ENCODE assay signal across 10 cellular contexts in the genomic region with DNA sequence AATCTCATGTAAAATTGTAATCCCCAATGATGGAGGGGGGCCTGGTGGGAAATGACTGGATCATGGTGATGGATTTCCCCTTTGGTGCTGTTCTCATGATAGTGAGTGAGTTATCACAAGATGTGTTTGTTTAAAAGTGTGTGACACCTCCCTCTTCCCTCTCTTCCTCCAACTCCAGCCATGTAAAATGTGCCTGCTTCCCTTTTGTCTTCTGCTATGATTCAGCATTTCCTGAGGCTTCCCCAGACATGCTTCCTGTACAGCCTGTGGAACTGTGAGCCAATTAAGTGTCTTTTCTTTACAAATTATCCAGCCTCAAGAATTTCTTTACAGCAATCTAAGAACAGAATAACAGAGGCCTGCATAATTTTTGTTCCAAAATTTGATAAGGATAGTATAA.
A peak's percentile ranks its signal among the peaks of the same experiment; 100 is the strongest.
DNase-seq lines count a peak whose midpoint lies in the region; ATAC-seq and TF ChIP-seq lines count a peak whose summit lies in the region.
"Had no signal": no experiment of that assay in that cellular context is flagged by ENCODE, and none has a peak within 500 bp of the region (broad histone marks: within the 10 kb centered on the region; RNA-seq: fewer than 3 reads in every experiment).

No MANE protein-coding gene starts in this region.

- H3K9me3 ChIP-seq in right atrium auricular region (no peaks in the 10 kb centered on the region), left ventricle myocardium inferior (replicated peaks) (peaks cover 20% of the 10 kb centered on the region), subcutaneous abdominal adipose tissue (ENCODE audit: control insufficient read depth in 5 of 5, low read length in 5 of 5) (no peaks in the 10 kb centered on the region)
- H3K9me3 ChIP-seq: pancreas had no signal

- POLR2A ChIA-PET in activated CD8-positive, alpha-beta T cell treated with anti-CD3 and anti-CD28 coated beads for 36 hours (lab: Charles Lee), result no interaction called here

- ATAC-seq in Right ventricle myocardium inferior (peak; percentile 37), HG03196 (IDR thresholded peaks at IDR 0.05; ENCODE audit: unreplicated experiment) (no peak)
- ATAC-seq in activated CD8-positive, alpha-beta T cell treated with anti-CD3 and anti-CD28 coated beads for 36 hours, result no peak

- peaks cover 0 to 12% of the 10 kb centered on the region in 2 donors for H3K4me1 ChIP-seq in right atrium auricular region
- peaks cover 29% of the 10 kb centered on the region for H3K4me1 ChIP-seq in left ventricle myocardium inferior
- H3K4me1 ChIP-seq in subcutaneous abdominal adipose tissue (ENCODE audit: control insufficient read depth in 5 of 5, insufficient read depth in 5 of 5, low read length in 5 of 5), result peaks cover 0 to 15% (median 6%) of the 10 kb centered on the region in 5 donors
- H3K4me1 ChIP-seq: pancreas had no signal

- intact Hi-C loops in Right ventricle myocardium inferior (cut with DNase I), result no loop called here
- intact Hi-C loops in activated CD8-positive, alpha-beta T cell treated with anti-CD3 and anti-CD28 coated beads for 36 hours (cut with micrococcal nuclease), result no loop called here
- intact Hi-C loops in left ventricle myocardium inferior (cut with micrococcal nuclease), result no loop called here

- CTCF ChIA-PET in activated CD8-positive, alpha-beta T cell treated with anti-CD3 and anti-CD28 coated beads for 36 hours (lab: Charles Lee), result no interaction called here

- no peak overlapping the region for H3K4me3 Mint-ChIP-seq in activated CD8-positive, alpha-beta T cell treated with anti-CD3 and anti-CD28 coated beads for 36 hours

- peaks cover 50% of the 10 kb centered on the region for H3K36me3 Mint-ChIP-seq in activated CD8-positive, alpha-beta T cell treated with anti-CD3 and anti-CD28 coated beads for 36 hours (ENCODE audit: low read depth)

- H3K27me3 Mint-ChIP-seq in activated CD8-positive, alpha-beta T cell treated with anti-CD3 and anti-CD28 coated beads for 36 hours, result no peaks in the 10 kb centered on the region

- H3K27me3 ChIP-seq in right atrium auricular region (no peaks in the 10 kb centered on the region), left ventricle myocardium inferior (ENCODE audit: low read depth) (no peaks in the 10 kb centered on the region), subcutaneous abdominal adipose tissue (ENCODE audit: control insufficient read depth in 5 of 5, insufficient read depth in 4 of 5, low read length in 5 of 5) (no peaks in the 10 kb centered on the region)
- H3K27me3 ChIP-seq: pancreas had no signal

- DNase-seq in Right ventricle myocardium inferior (ENCODE audit: missing footprints) (no peak), right atrium auricular region (ENCODE audit: low spot score) (no peak), left ventricle myocardium inferior (no peak)
- no peak for DNase-seq in activated CD8-positive, alpha-beta T cell treated with anti-CD3 and anti-CD28 coated beads for 36 hours
- DNase-seq in activated CD4-positive, alpha-beta T cell treated with anti-CD3 and anti-CD28 coated beads, Interleukin-2, amount 50 U/mL, for 4 hours, result no peak
- DNase-seq in effector CD8-positive, alpha-beta T cell (lab: John Stamatoyannopoulos, UW), result no peak
- DNase-seq: C1 segment of cervical spinal cord, pancreas had no signal

- TF ChIP-seq CTCF in right atrium auricular region (IDR thresholded peaks at IDR 0.05) (no peak), left ventricle myocardium inferior (IDR thresholded peaks at IDR 0.05; ENCODE audit: borderline replicate concordance) (no peak)
- TF ChIP-seq CTCF in activated CD8-positive, alpha-beta T cell treated with anti-CD3 and anti-CD28 coated beads for 36 hours (IDR thresholded peaks at IDR 0.05), result no peak

- peaks cover 14% of the 10 kb centered on the region for H3K4me1 Mint-ChIP-seq in activated CD8-positive, alpha-beta T cell treated with anti-CD3 and anti-CD28 coated beads for 36 hours (ENCODE audit: low read depth)

- peak overlapping the region; percentile 8 for H3K27ac Mint-ChIP-seq in activated CD8-positive, alpha-beta T cell treated with anti-CD3 and anti-CD28 coated beads for 36 hours

- no peak overlapping the region for H3K9ac ChIP-seq in subcutaneous abdominal adipose tissue (ENCODE audit: low read length in 5 of 5)

- H3K36me3 ChIP-seq in right atrium auricular region (no peaks in the 10 kb centered on the region), left ventricle myocardium inferior (no peaks in the 10 kb centered on the region), subcutaneous abdominal adipose tissue (ENCODE audit: control insufficient read depth in 5 of 5, insufficient read depth in 5 of 5, low read length in 5 of 5) (no peaks in the 10 kb centered on the region)
- H3K36me3 ChIP-seq: pancreas had no signal

- H3K27ac ChIP-seq in right atrium auricular region (peak overlapping the region in 1 of 2 donors; percentile 18), left ventricle myocardium inferior (replicated peaks) (peak overlapping the region; percentile 12), subcutaneous abdominal adipose tissue (ENCODE audit: low read depth, low read length) (peak overlapping the region; percentile 33)
- H3K27ac ChIP-seq: pancreas had no signal

- H3K4me3 ChIP-seq in right atrium auricular region, result no peak overlapping the region
- no peak overlapping the region for H3K4me3 ChIP-seq in left ventricle myocardium inferior
- no peak overlapping the region for H3K4me3 ChIP-seq in subcutaneous abdominal adipose tissue (ENCODE audit: low read depth in 1 of 5, low read length in 5 of 5)
- H3K4me3 ChIP-seq: pancreas had no signal

- H3K9me3 Mint-ChIP-seq in activated CD8-positive, alpha-beta T cell treated with anti-CD3 and anti-CD28 coated beads for 36 hours, result peaks cover 13% of the 10 kb centered on the region
